In the genomic region with DNA sequence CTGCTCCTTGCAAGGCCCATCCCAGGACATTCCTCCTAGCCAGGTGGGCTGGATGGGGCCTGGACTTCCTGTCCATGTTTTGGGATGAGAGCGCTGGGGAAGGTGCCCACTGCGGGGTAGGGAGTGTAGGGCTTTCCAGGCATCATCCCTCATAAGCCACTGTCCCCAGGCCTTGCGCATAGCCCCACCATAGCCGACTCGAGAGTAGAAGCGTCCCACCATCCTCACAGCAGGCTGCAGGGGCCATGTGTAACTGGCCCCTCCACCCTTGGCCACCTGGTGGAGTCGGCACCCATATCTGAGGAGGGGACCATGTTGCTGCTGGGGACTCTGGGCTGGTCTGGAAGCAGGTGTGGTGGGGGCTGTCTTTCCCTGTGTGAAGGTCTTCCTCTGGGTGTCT, we compare ENCODE assay signal across 11 cellular contexts. TPM values are rescaled to one million over a fixed set of nuclear protein-coding genes. Genes with fewer than 3 reads are reported as not detected.
A peak's percentile ranks its signal among the peaks of the same experiment; 100 is the strongest.
DNase-seq lines count a peak whose midpoint lies in the region; ATAC-seq and TF ChIP-seq lines count a peak whose summit lies in the region.
"Had no signal": no experiment of that assay in that cellular context is flagged by ENCODE, and none has a peak within 500 bp of the region (broad histone marks: within the 10 kb centered on the region; RNA-seq: fewer than 3 reads in every experiment).

No MANE protein-coding gene starts in this region.

- no peak overlapping the region for H3K9ac ChIP-seq in IMR-90 (ENCODE audit: low read depth, low read length)

- H3K27ac Mint-ChIP-seq in CD14-positive monocyte = peak overlapping the region; percentile 93 to 97 (median 96)
- peak overlapping the region; percentile 100 for H3K27ac Mint-ChIP-seq in central memory CD8-positive, alpha-beta T cell (ENCODE audit: low read depth)
- peak overlapping the region; percentile 94 for H3K27ac Mint-ChIP-seq in neural crest cell (ENCODE audit: unreplicated experiment)

- POLR2A ChIA-PET in IMR-90 (lab: Charles Lee; ENCODE audit: unreplicated experiment) = no interaction called here

- no peak overlapping the region for H3K18ac ChIP-seq in IMR-90 (ENCODE audit: low read depth, low read length)

- no peak overlapping the region for H2BK120ac ChIP-seq in IMR-90 (ENCODE audit: low read depth, low read length)

- H3K4me1 Mint-ChIP-seq in CD14-positive monocyte (peaks cover 100% of the 10 kb centered on the region), neural crest cell (peaks cover 49% of the 10 kb centered on the region)
- peaks cover 90% of the 10 kb centered on the region for H3K4me1 Mint-ChIP-seq in central memory CD8-positive, alpha-beta T cell

- TF ChIP-seq CTCF in CD14-positive monocyte (IDR thresholded peaks at IDR 0.05) (no peak), IMR-90 (conservative IDR thresholded peaks at IDR 0.05; ENCODE audit: low read depth, low read length) (no peak), neural crest cell (conservative IDR thresholded peaks at IDR 0.05) (no peak)

- ATAC-seq in IMR-90 (ENCODE audit: low read depth) = no peak
- no peak for ATAC-seq in central memory CD8-positive, alpha-beta T cell (replicated peaks; ENCODE audit: extremely low read depth, poor library complexity, severe bottlenecking)
- ATAC-seq in HG03521 (IDR thresholded peaks at IDR 0.05; ENCODE audit: unreplicated experiment) = no peak

- no peak overlapping the region for H4K8ac ChIP-seq in IMR-90 (ENCODE audit: low read depth in 2 of 2, low read length in 2 of 2)

- H3K4me3 Mint-ChIP-seq in CD14-positive monocyte (peak overlapping the region; percentile 6 to 16), neural crest cell (peak overlapping the region; percentile 19)
- peak overlapping the region; percentile 78 for H3K4me3 Mint-ChIP-seq in central memory CD8-positive, alpha-beta T cell

- peaks cover 74% of the 10 kb centered on the region for H4K20me1 ChIP-seq in IMR-90 (ENCODE audit: insufficient read depth, low read length)

- peak overlapping the region; percentile 47 for H3K4ac ChIP-seq in IMR-90 (ENCODE audit: low read depth, low read length)

- DNase-seq in CD14-positive monocyte (ENCODE audit: low spot score) (no peak), IMR-90 (no peak), neural crest cell (ENCODE audit: low read depth, low spot score) (no peak), pons (ENCODE audit: low spot score) (no peak)
- no peak for DNase-seq in central memory CD8-positive, alpha-beta T cell (ENCODE audit: low spot score in 2 of 2)
- no peak for DNase-seq in activated CD4-positive, CD25-positive, alpha-beta regulatory T cell (lab: John Stamatoyannopoulos, UW)
- DNase-seq in stimulated activated CD4-positive, alpha-beta T cell treated with anti-CD3 and anti-CD28 coated beads, Interleukin-12 subunit alpha, Interleukin-12 subunit beta, amount 100 ng/mL, for 4 hours = no peak
- DNase-seq: activated CD8-positive, alpha-beta memory T cell treated with anti-CD3 and anti-CD28 coated beads for 24 hours; NCI-H345 had no signal

- 0 out of 2 replicates have a peak overlapping the region, but pooled peaks have one; percentile 6 for H3K14ac ChIP-seq in IMR-90 (replicated peaks; ENCODE audit: low read depth, low read length)

- H3K27ac ChIP-seq in IMR-90 (ENCODE audit: insufficient read depth, low read length) = no peak overlapping the region

- BruUV-seq in IMR-90 (replicated peaks; lab: Mats Ljungman, UMichigan) = no TSS peak

- CTCF ChIA-PET in IMR-90 (lab: Yijun Ruan, JAX) = no interaction called here

- H2BK5ac ChIP-seq in IMR-90 (ENCODE audit: low read depth, low read length, poor library complexity, severe bottlenecking) = no peak overlapping the region

- H4K5ac ChIP-seq in IMR-90 (ENCODE audit: low read depth, low read length) = no peak overlapping the region

- peaks cover 52% of the 10 kb centered on the region for H3K9me1 ChIP-seq in IMR-90 (ENCODE audit: insufficient read depth, low read length)

- WGBS in IMR-90 (ENCODE audit: extremely low coverage in 2 of 2, insufficient read length in 1 of 2), 2 experiments = 40% methylated on average over 1 of the region's 7 CpGs; no CpG with 5 or more reads in 1 of the 2 experiments

- H2BK20ac ChIP-seq in IMR-90 (ENCODE audit: low read depth, low read length) = no peak overlapping the region

- H3K36me3 Mint-ChIP-seq in CD14-positive monocyte = peaks cover 52 to 74% of the 10 kb centered on the region in 2 donors
- H3K36me3 Mint-ChIP-seq in central memory CD8-positive, alpha-beta T cell (ENCODE audit: insufficient read depth) = peaks cover 42% of the 10 kb centered on the region
- no peaks in the 10 kb centered on the region for H3K36me3 Mint-ChIP-seq in neural crest cell (ENCODE audit: low read depth)

- H3K56ac ChIP-seq in IMR-90 (ENCODE audit: extremely low read depth, insufficient read depth, low read length) = no peak overlapping the region

- H2AK9ac ChIP-seq in IMR-90 (replicated peaks; ENCODE audit: low read depth, low read length, poor library complexity) = peak overlapping the region; percentile 75

- peak overlapping the region; percentile 97 for H2AK5ac ChIP-seq in IMR-90 (ENCODE audit: low read depth, low read length)

- H4K91ac ChIP-seq in IMR-90 (ENCODE audit: insufficient read depth, low read depth, low read length) = no peak overlapping the region

- no peak overlapping the region for H3K4me2 ChIP-seq in IMR-90 (ENCODE audit: low read depth, low read length)

- H3K9me3 ChIP-seq in IMR-90 (ENCODE audit: control insufficient read depth, insufficient read depth, low read length) = no peaks in the 10 kb centered on the region

- no peaks in the 10 kb centered on the region for H3K9me3 Mint-ChIP-seq in CD14-positive monocyte
- no peaks in the 10 kb centered on the region for H3K9me3 Mint-ChIP-seq in central memory CD8-positive, alpha-beta T cell
- H3K9me3 Mint-ChIP-seq in neural crest cell = no peaks in the 10 kb centered on the region

- no peak overlapping the region for H2BK15ac ChIP-seq in IMR-90 (ENCODE audit: low read depth, low read length)

- H3K4me3 ChIP-seq in IMR-90 (ENCODE audit: insufficient read depth, low read depth, low read length) = no peak overlapping the region
- H3K4me3 ChIP-seq: lung had no signal

- H3K27me3 ChIP-seq in IMR-90 (ENCODE audit: control insufficient read depth, insufficient read depth, low read length) = no peaks in the 10 kb centered on the region

- peaks cover 34% of the 10 kb centered on the region for H3K4me1 ChIP-seq in IMR-90 (ENCODE audit: control insufficient read depth, insufficient read depth, low read length)

- no peak overlapping the region for H2AFZ ChIP-seq in IMR-90 (replicated peaks; ENCODE audit: low read length, poor library complexity)

- TF ChIP-seq RAD21 in IMR-90 (IDR thresholded peaks at IDR 0.05; ENCODE audit: low read length) = no peak

- intact Hi-C loops in CD14-positive monocyte (cut with micrococcal nuclease) = no loop called here
- intact Hi-C loops in IMR-90 (cut with micrococcal nuclease) = no loop called here

- dilution Hi-C loops in IMR-90 (cut with HindIII; ENCODE audit: low sequenced_read_pairs, unreplicated experiment) = no loop called here

- H3K36me3 ChIP-seq in IMR-90 (ENCODE audit: control insufficient read depth, insufficient read depth, low read length) = peaks cover 2% of the 10 kb centered on the region

- H3K79me1 ChIP-seq in IMR-90 (ENCODE audit: low read depth in 1 of 2, low read length in 2 of 2) = peaks cover 12 to 88% of the 10 kb centered on the region in 2 experiments

- in situ Hi-C loops in IMR-90 (cut with MboI; ENCODE audit: low sequenced_read_pairs) = no loop called here

- no peak for TF ChIP-seq POLR2A in IMR-90 (IDR thresholded peaks at IDR 0.05; ENCODE audit: low read depth, low read length)

- H3K27me3 Mint-ChIP-seq in CD14-positive monocyte (ENCODE audit: low read depth in 3 of 3) (peaks cover 0 to 5% (median 0%) of the 10 kb centered on the region in 3 donors), neural crest cell (ENCODE audit: low read depth) (no peaks in the 10 kb centered on the region)
- H3K27me3 Mint-ChIP-seq in central memory CD8-positive, alpha-beta T cell = no peaks in the 10 kb centered on the region

- H3K23ac ChIP-seq in IMR-90 (ENCODE audit: low read depth, low read length) = no peak overlapping the region

TF ChIP-seq in IMR-90, 13 proteins besides CTCF, POLR2A, EP300 and RAD21:
- TF ChIP-seq, protein P1, sequence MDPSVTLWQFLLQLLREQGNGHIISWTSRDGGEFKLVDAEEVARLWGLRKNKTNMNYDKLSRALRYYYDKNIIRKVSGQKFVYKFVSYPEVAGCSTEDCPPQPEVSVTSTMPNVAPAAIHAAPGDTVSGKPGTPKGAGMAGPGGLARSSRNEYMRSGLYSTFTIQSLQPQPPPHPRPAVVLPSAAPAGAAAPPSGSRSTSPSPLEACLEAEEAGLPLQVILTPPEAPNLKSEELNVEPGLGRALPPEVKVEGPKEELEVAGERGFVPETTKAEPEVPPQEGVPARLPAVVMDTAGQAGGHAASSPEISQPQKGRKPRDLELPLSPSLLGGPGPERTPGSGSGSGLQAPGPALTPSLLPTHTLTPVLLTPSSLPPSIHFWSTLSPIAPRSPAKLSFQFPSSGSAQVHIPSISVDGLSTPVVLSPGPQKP (IDR thresholded peaks at IDR 0.05; ENCODE audit: borderline replicate concordance, low read depth, low read length) = no peak
- TF ChIP-seq NFE2L2 (IDR thresholded peaks at IDR 0.05; ENCODE audit: low read depth, low read length) (no peak), SMC3 (IDR thresholded peaks at IDR 0.05; ENCODE audit: low read depth, low read length) (no peak), RCOR1 (IDR thresholded peaks at IDR 0.05; ENCODE audit: insufficient replicate concordance, low read length) (no peak), RFX5 (IDR thresholded peaks at IDR 0.05; ENCODE audit: low read depth, low read length) (no peak), CHD1 (IDR thresholded peaks at IDR 0.05; ENCODE audit: low read depth, low read length) (no peak), FOS (IDR thresholded peaks at IDR 0.05; ENCODE audit: low read depth, low read length) (no peak), MAZ (IDR thresholded peaks at IDR 0.05; ENCODE audit: borderline replicate concordance, low read depth, low read length) (no peak), BHLHE40 (IDR thresholded peaks at IDR 0.05; ENCODE audit: low read depth, low read length) (no peak)
- TF ChIP-seq, protein P2, sequence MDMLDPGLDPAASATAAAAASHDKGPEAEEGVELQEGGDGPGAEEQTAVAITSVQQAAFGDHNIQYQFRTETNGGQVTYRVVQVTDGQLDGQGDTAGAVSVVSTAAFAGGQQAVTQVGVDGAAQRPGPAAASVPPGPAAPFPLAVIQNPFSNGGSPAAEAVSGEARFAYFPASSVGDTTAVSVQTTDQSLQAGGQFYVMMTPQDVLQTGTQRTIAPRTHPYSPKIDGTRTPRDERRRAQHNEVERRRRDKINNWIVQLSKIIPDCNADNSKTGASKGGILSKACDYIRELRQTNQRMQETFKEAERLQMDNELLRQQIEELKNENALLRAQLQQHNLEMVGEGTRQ (IDR thresholded peaks at IDR 0.05; ENCODE audit: low read depth, low read length) = no peak

RNA-seq across cellular contexts. Expression of a gene that starts 30.5 kb away (rescaled TPM):
- polyA plus RNA-seq in CD14-positive monocyte = 10 to 100 TPM; 15.2 to 33.5 TPM
- total RNA-seq in IMR-90 (2012; rRNA removed) = 9.2 and 9.3 TPM in 2 replicates
- polyA plus RNA-seq in IMR-90 (2012; rRNA removed) = 20.2 and 20.9 TPM in 2 replicates
- 10.1 and 19.4 TPM in 2 replicates for polyA plus RNA-seq in IMR-90 (2012; cell fraction: cytosol; rRNA removed)
- 21.8 and 24.3 TPM in 2 replicates for polyA plus RNA-seq in IMR-90 (2012; cell fraction: nucleus; rRNA removed; ENCODE audit: low replicate concordance)
- total RNA-seq in neural crest cell = 11.3 and 11.8 TPM in 2 replicates

Comparison
In these comparisons a context has a peak if more than half of its experiments do, and no peak if none do; other contexts are left out.
1. H3K4me3 Mint-ChIP-seq: peak in every context shown above with its lines; median percentile 78 in central memory CD8-positive, alpha-beta T cell; 19 in neural crest cell; 11 in CD14-positive monocyte.